22 cellular contexts compared by ENCODE assay signal in the genomic region with DNA sequence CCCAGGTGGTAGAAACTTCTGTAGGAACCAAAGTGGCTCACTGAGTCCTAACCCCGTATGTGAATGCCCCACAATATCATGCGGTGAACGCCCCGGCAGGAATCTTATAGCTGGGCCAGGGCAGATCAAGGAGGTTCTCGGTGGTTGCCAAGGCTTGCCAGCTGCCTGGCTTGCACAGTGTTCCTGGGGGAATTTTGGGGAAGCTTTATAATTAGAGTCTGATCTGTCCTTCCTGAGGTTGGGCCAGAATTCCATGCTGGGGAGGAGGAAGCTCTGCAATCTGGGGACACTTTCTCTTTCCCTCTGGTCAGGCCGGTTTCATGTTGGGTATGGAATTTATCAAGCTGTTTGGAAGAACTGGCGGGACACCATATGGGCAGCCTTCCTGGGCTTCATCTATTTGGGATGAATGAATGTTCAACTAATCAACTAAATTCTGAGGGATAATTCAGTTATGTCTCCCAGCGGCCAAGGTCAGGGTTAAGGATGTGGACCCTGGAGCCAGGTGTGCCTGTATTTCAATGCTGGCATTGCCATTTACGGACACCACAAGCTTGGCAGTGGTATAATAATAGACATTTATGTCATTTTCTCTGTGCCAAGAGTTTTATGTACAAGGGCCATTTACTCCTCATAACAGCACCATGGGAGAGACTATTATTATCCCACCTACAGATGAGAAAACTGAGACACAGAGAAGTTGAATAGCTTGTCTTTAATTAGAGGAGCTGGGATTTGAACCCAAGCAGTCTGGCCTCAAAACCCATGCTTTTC. TPM values are rescaled to one million over a fixed set of nuclear protein-coding genes. Genes with fewer than 3 reads are reported as not detected.
A peak's percentile ranks its signal among the peaks of the same experiment; 100 is the strongest.
DNase-seq lines count a peak whose midpoint lies in the region; ATAC-seq and TF ChIP-seq lines count a peak whose summit lies in the region.
"Had no signal": no experiment of that assay in that cellular context is flagged by ENCODE, and none has a peak within 500 bp of the region (broad histone marks: within the 10 kb centered on the region; RNA-seq: fewer than 3 reads in every experiment).

No MANE protein-coding gene starts in this region.

- H3K36me3 ChIP-seq in right atrium auricular region (no peaks in the 10 kb centered on the region), skeletal muscle tissue (ENCODE audit: control insufficient read depth in 3 of 3, insufficient read depth in 3 of 3, low read length in 3 of 3) (no peaks in the 10 kb centered on the region)
- H3K36me3 ChIP-seq: BE2C, Peyer's patch had no signal

- H3K4me1 ChIP-seq in right atrium auricular region: peaks cover 0 to 9% of the 10 kb centered on the region in 2 donors
- peaks cover 2 to 19% (median 11%) of the 10 kb centered on the region in 3 donors for H3K4me1 ChIP-seq in skeletal muscle tissue (ENCODE audit: control insufficient read depth in 3 of 3, insufficient read depth in 3 of 3, low read length in 3 of 3)
- H3K4me1 ChIP-seq: BE2C, Peyer's patch had no signal

- TF ChIP-seq CTCF in right atrium auricular region (IDR thresholded peaks at IDR 0.05): no peak

- ATAC-seq in Right ventricle myocardium inferior (peak; percentile 81), left ventricle myocardium superior (peak; percentile 90), HG03280 (IDR thresholded peaks at IDR 0.05; ENCODE audit: unreplicated experiment) (no peak), HG02759 (IDR thresholded peaks at IDR 0.05; ENCODE audit: unreplicated experiment) (no peak)
- ATAC-seq: GM12878, GM23338, HepG2 had no signal

- H3K27me3 ChIP-seq in right atrium auricular region (no peaks in the 10 kb centered on the region), skeletal muscle tissue (ENCODE audit: control insufficient read depth in 3 of 3, insufficient read depth in 3 of 3, low read length in 3 of 3) (no peaks in the 10 kb centered on the region)
- H3K27me3 ChIP-seq: BE2C, Peyer's patch had no signal

- peak overlapping the region in 1 of 2 donors; percentile 29 for H3K27ac ChIP-seq in right atrium auricular region
- peak overlapping the region; percentile 91 for H3K27ac ChIP-seq in skeletal muscle tissue (ENCODE audit: low read depth, low read length)
- H3K27ac ChIP-seq: Peyer's patch had no signal

- DNase-seq in Right ventricle myocardium inferior (ENCODE audit: missing footprints) (no peak), right atrium auricular region (ENCODE audit: low spot score) (no peak), cerebellar cortex (ENCODE audit: low spot score) (peak; percentile 91), left ventricle myocardium superior (peak; percentile 63), medulla oblongata (ENCODE audit: extremely low spot score) (no peak)
- DNase-seq: BE2C; CD4-positive, CD25-positive, alpha-beta regulatory T cell; COR-L47; KG1; NCI-H1417; NCI-H187 treated with DMSO at 0.1 percent for 48 hours; NCI-H345; NCI-H526 treated with DMSO at 0.1 percent for 48 hours; NK-92 treated with Interleukin-12 subunit alpha and Interleukin-12 subunit beta, amount 100 ng/mL, for 24 hours; Peyer's patch had no signal

- H3K4me3 ChIP-seq in right atrium auricular region (no peak overlapping the region), skeletal muscle tissue (ENCODE audit: low read length in 3 of 3) (peak overlapping the region; percentile 7 to 58 (median 52))
- H3K4me3 ChIP-seq: GM12878, GM23338, Peyer's patch had no signal

- intact Hi-C loops in Right ventricle myocardium inferior (cut with DNase I): no loop called here
- intact Hi-C loops in left ventricle myocardium superior (cut with micrococcal nuclease): no loop called here

- no peaks in the 10 kb centered on the region for H3K9me3 ChIP-seq in right atrium auricular region
- no peaks in the 10 kb centered on the region for H3K9me3 ChIP-seq in skeletal muscle tissue (ENCODE audit: control insufficient read depth in 3 of 3, low read length in 3 of 3)
- H3K9me3 ChIP-seq: BE2C, Peyer's patch had no signal

- H3K9ac ChIP-seq in skeletal muscle tissue (ENCODE audit: low read depth in 1 of 3, low read length in 3 of 3): peak overlapping the region; percentile 20 to 74 (median 22)

RNA-seq across cellular contexts. Expression of a gene that starts 54.3 kb away (rescaled TPM):
- total RNA-seq in Right ventricle myocardium inferior: 5.5 TPM
- under 1 TPM in 1 of 2 donors, not detected in 1; 0.08 TPM for total RNA-seq in right atrium auricular region
- total RNA-seq in left ventricle myocardium superior: 1.9 TPM
- total RNA-seq in skeletal muscle tissue: under 0.01 TPM
- total RNA-seq: A172; CD4-positive, CD25-positive, alpha-beta regulatory T cell; HepG2 had no signal

Comparison
In these comparisons a context has a peak if more than half of its experiments do, and no peak if none do; other contexts are left out.
1. DNase-seq: peak in cerebellar cortex (single experiment) and left ventricle myocardium superior (single experiment); none in Right ventricle myocardium inferior (single experiment), right atrium auricular region (single experiment) and medulla oblongata (single experiment).
2. ATAC-seq: peak in Right ventricle myocardium inferior (single experiment) and left ventricle myocardium superior (single experiment); none in HG03280 (single experiment) and HG02759 (single experiment).
3. H3K4me3 ChIP-seq: peak in skeletal muscle tissue (3 of 3); none in right atrium auricular region (0 of 2).